1 cellular context compared by ENCODE assay signal in the genomic region with DNA sequence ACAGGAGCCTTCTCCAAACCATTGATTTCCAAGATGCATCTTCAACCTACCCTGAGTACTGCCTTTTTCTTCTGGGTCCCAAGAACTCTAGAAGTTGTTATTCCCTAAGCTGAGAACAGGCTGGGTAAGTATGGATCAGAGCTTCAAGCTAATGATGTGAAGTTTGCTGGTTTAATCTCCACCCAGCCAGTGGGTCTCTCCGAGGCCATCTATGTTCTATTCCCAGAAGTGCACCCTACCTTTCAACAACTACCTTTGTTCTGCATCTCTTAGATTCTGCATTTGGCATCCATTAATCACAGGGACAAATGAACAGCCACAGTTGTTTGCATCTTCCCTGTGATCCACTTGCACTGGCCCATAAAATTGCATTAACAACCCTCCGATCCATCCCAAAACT.
TF ChIP-seq lines count a peak whose summit lies in the region.

No MANE protein-coding gene starts in this region.

TF ChIP-seq in GM23338, 12 proteins besides CTCF, POLR2A, EP300 and RAD21 (continued from another document):
- TF ChIP-seq ZNF462 (CRISPR knock-in tag; IDR thresholded peaks at IDR 0.05) (no peak), ZNF331 (CRISPR knock-in tag; IDR thresholded peaks at IDR 0.05; ENCODE audit: low read depth) (no peak), POLR2AphosphoS5 (IDR thresholded peaks at IDR 0.05; ENCODE audit: low read depth) (no peak), EZH2phosphoT487 (IDR thresholded peaks at IDR 0.05; ENCODE audit: unreplicated experiment) (no peak), STAT1 (IDR thresholded peaks at IDR 0.05; ENCODE audit: unreplicated experiment) (no peak), EZH2 (IDR thresholded peaks at IDR 0.05; ENCODE audit: low read depth, unreplicated experiment) (no peak), JUNB (IDR thresholded peaks at IDR 0.05; ENCODE audit: unreplicated experiment) (no peak)
- TF ChIP-seq, protein P1, sequence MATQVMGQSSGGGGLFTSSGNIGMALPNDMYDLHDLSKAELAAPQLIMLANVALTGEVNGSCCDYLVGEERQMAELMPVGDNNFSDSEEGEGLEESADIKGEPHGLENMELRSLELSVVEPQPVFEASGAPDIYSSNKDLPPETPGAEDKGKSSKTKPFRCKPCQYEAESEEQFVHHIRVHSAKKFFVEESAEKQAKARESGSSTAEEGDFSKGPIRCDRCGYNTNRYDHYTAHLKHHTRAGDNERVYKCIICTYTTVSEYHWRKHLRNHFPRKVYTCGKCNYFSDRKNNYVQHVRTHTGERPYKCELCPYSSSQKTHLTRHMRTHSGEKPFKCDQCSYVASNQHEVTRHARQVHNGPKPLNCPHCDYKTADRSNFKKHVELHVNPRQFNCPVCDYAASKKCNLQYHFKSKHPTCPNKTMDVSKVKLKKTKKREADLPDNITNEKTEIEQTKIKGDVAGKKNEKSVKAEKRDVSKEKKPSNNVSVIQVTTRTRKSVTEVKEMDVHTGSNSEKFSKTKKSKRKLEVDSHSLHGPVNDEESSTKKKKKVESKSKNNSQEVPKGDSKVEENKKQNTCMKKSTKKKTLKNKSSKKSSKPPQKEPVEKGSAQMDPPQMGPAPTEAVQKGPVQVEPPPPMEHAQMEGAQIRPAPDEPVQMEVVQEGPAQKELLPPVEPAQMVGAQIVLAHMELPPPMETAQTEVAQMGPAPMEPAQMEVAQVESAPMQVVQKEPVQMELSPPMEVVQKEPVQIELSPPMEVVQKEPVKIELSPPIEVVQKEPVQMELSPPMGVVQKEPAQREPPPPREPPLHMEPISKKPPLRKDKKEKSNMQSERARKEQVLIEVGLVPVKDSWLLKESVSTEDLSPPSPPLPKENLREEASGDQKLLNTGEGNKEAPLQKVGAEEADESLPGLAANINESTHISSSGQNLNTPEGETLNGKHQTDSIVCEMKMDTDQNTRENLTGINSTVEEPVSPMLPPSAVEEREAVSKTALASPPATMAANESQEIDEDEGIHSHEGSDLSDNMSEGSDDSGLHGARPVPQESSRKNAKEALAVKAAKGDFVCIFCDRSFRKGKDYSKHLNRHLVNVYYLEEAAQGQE (IDR thresholded peaks at IDR 0.05; ENCODE audit: unreplicated experiment), result no peak
- TF ChIP-seq, protein P2, sequence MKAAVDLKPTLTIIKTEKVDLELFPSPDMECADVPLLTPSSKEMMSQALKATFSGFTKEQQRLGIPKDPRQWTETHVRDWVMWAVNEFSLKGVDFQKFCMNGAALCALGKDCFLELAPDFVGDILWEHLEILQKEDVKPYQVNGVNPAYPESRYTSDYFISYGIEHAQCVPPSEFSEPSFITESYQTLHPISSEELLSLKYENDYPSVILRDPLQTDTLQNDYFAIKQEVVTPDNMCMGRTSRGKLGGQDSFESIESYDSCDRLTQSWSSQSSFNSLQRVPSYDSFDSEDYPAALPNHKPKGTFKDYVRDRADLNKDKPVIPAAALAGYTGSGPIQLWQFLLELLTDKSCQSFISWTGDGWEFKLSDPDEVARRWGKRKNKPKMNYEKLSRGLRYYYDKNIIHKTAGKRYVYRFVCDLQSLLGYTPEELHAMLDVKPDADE (IDR thresholded peaks at IDR 0.05), result no peak
TF ChIP-seq in GM23338: peak in this region for 0.
